In genomic region chr1:211695135-211695816, GRCh38 we compare ENCODE assay signal across 9 cellular contexts. TPM values are rescaled to one million over a fixed set of nuclear protein-coding genes. Genes with fewer than 3 reads are reported as not detected.
A peak's percentile ranks its signal among the peaks of the same experiment; 100 is the strongest.
DNase-seq lines count a peak whose midpoint lies in the region; ATAC-seq and TF ChIP-seq lines count a peak whose summit lies in the region.
"Had no signal": no experiment of that assay in that cellular context is flagged by ENCODE, and none has a peak within 500 bp of the region (broad histone marks: within the 10 kb centered on the region; RNA-seq: fewer than 3 reads in every experiment).

No MANE protein-coding gene starts in this region.

- H2AFZ ChIP-seq in MM.1S (ENCODE audit: low read length) = no peak overlapping the region

- no peaks in the 10 kb centered on the region for H3K9me2 ChIP-seq in MM.1S (replicated peaks; ENCODE audit: insufficient read depth, low read length)

- DNase-seq in NCI-H2227 (lab: John Stamatoyannopoulos, UW; ENCODE audit: unreplicated experiment) = peak; percentile 13
- no peak for DNase-seq in NCI-H2227 treated with DMSO at 0.1 percent for 48 hours (lab: John Stamatoyannopoulos, UW)
- peak; percentile 90 for DNase-seq in MV-4-11 (lab: John Stamatoyannopoulos, UW)
- DNase-seq in natural killer cell = no peak
- no peak for DNase-seq in activated CD4-positive, CD25-positive, alpha-beta regulatory T cell (lab: John Stamatoyannopoulos, UW)
- DNase-seq in endothelial cell (ENCODE audit: low spot score) = no peak
- no peak for DNase-seq in MM.1S
- DNase-seq: NCI-H2081 treated with DMSO at 0.1 percent for 48 hours had no signal

- no peak overlapping the region for H3K9ac ChIP-seq in MM.1S (ENCODE audit: low read length)

- H3K27me3 Mint-ChIP-seq in natural killer cell (ENCODE audit: low read depth in 2 of 2) (no peaks in the 10 kb centered on the region), endothelial cell (ENCODE audit: unreplicated experiment) (peaks cover 4% of the 10 kb centered on the region)

- H3K36me3 Mint-ChIP-seq in natural killer cell (no peaks in the 10 kb centered on the region), endothelial cell (ENCODE audit: low read depth, unreplicated experiment) (peaks cover 4% of the 10 kb centered on the region)

- no peak overlapping the region for H3K4me2 ChIP-seq in MM.1S (ENCODE audit: low read depth, low read length)

- H3K79me2 ChIP-seq in MM.1S (ENCODE audit: low read length) = no peaks in the 10 kb centered on the region

- peaks cover 5% of the 10 kb centered on the region; the same call in 1 of the 2 replicates for H3K4me1 ChIP-seq in MM.1S (ENCODE audit: low read length)

- no peaks in the 10 kb centered on the region for H3F3A ChIP-seq in MM.1S (ENCODE audit: insufficient read depth, low read length)

- H3K27ac ChIP-seq in MM.1S (ENCODE audit: low read length) = no peak overlapping the region

- H3K36me3 ChIP-seq in MM.1S (replicated peaks; ENCODE audit: insufficient read depth, low read length) = no peaks in the 10 kb centered on the region

- H3K4me3 ChIP-seq in MM.1S (ENCODE audit: low read length) = no peak overlapping the region

- H3K27ac Mint-ChIP-seq in natural killer cell = peak overlapping the region; percentile 72 to 79
- no peak overlapping the region for H3K27ac Mint-ChIP-seq in endothelial cell (ENCODE audit: unreplicated experiment)

- peak; percentile 44 for ATAC-seq in HG02610 (IDR thresholded peaks at IDR 0.05; ENCODE audit: unreplicated experiment)
- ATAC-seq in natural killer cell = peak; percentile 36 to 58 (median 47)

- H3K9me3 Mint-ChIP-seq in natural killer cell = peaks cover 0 to 3% of the 10 kb centered on the region in 2 donors
- no peaks in the 10 kb centered on the region for H3K9me3 Mint-ChIP-seq in endothelial cell (ENCODE audit: unreplicated experiment)

- H3K4me1 Mint-ChIP-seq in natural killer cell (peaks cover 57 to 64% of the 10 kb centered on the region in 2 donors), endothelial cell (ENCODE audit: unreplicated experiment) (peaks cover 4% of the 10 kb centered on the region)

- no peaks in the 10 kb centered on the region for H3K9me3 ChIP-seq in MM.1S (replicated peaks; ENCODE audit: insufficient read depth, low read length)

- H3K4me3 Mint-ChIP-seq in natural killer cell (peak overlapping the region; percentile 62), endothelial cell (ENCODE audit: unreplicated experiment) (no peak overlapping the region)

- H3K27me3 ChIP-seq in MM.1S (replicated peaks; ENCODE audit: insufficient read depth, low read length) = no peaks in the 10 kb centered on the region

- H4K20me1 ChIP-seq in MM.1S (ENCODE audit: insufficient read depth, low read length) = no peaks in the 10 kb centered on the region

- no peak for TF ChIP-seq CTCF in natural killer cell (IDR thresholded peaks at IDR 0.05)
- no peak for TF ChIP-seq CTCF in endothelial cell (IDR thresholded peaks at IDR 0.05; ENCODE audit: unreplicated experiment)
- TF ChIP-seq CTCF in MM.1S (IDR thresholded peaks at IDR 0.05; ENCODE audit: low read length) = no peak

- intact Hi-C loops in natural killer cell (cut with micrococcal nuclease) = loop anchor here (2.0 to 5.0 kb wide), 2 partner anchors 14 to 137 kb away; partner anchors contain the start of gene LPGAT1

RNA-seq across cellular contexts. Expression of gene NEK2, which starts 19.9 kb away (rescaled TPM):
- total RNA-seq in natural killer cell = 1 to 10 TPM in 1 of 3 donors, under 1 TPM in 2; 0.78 to 1.0 (median 0.99) TPM
- total RNA-seq in endothelial cell (ENCODE audit: unreplicated experiment) = 3.9 TPM

Comparison
In these comparisons a context has a peak if more than half of its experiments do, and no peak if none do; other contexts are left out.
1. DNase-seq: peak in NCI-H2227 (single experiment) and MV-4-11 (single experiment); none in NCI-H2227 treated with DMSO at 0.1 percent for 48 hours (single experiment), natural killer cell (single experiment), activated CD4-positive, CD25-positive, alpha-beta regulatory T cell (0 of 4), endothelial cell (single experiment) and MM.1S (single experiment).